Comparison of ENCODE assay signal across 8 cellular contexts in genomic region chrX:11770320-11770719, GRCh38. TPM values are rescaled to one million over a fixed set of nuclear protein-coding genes. Genes with fewer than 3 reads are reported as not detected.
DNase-seq lines count a peak whose midpoint lies in the region; ATAC-seq and TF ChIP-seq lines count a peak whose summit lies in the region.

No MANE protein-coding gene starts in this region.

- TF ChIP-seq EP300 in sigmoid colon (IDR thresholded peaks at IDR 0.05), result no peak

- no peak for TF ChIP-seq POLR2A in sigmoid colon (IDR thresholded peaks at IDR 0.05)

- H3K36me3 Mint-ChIP-seq in activated naive CD4-positive, alpha-beta T cell treated with anti-CD3 and anti-CD28 coated beads, Interleukin-2, amount 50 U/mL, for 24 hours, result peaks cover 10% of the 10 kb centered on the region

- no peaks in the 10 kb centered on the region for H4K20me1 ChIP-seq in OCI-LY7 (ENCODE audit: insufficient read depth, low read length)

- H3K4me3 ChIP-seq in OCI-LY7 (ENCODE audit: low read depth, low read length, poor library complexity, severe bottlenecking) (no peak overlapping the region), cardiac muscle cell (no peak overlapping the region), sigmoid colon (no peak overlapping the region)

- H3K27ac ChIP-seq in OCI-LY7 (ENCODE audit: low read depth, low read length, poor library complexity, severe bottlenecking) (no peak overlapping the region), cardiac muscle cell (no peak overlapping the region), sigmoid colon (no peak overlapping the region)

- no peaks in the 10 kb centered on the region for H3K9me3 Mint-ChIP-seq in activated naive CD4-positive, alpha-beta T cell treated with anti-CD3 and anti-CD28 coated beads, Interleukin-2, amount 50 U/mL, for 24 hours

- H3K9me2 ChIP-seq in OCI-LY7 (ENCODE audit: insufficient read depth, low read length), result no peaks in the 10 kb centered on the region

- peaks cover 3% of the 10 kb centered on the region for H3K4me1 ChIP-seq in OCI-LY7 (ENCODE audit: insufficient read depth, low read length, poor library complexity, severe bottlenecking)
- no peaks in the 10 kb centered on the region for H3K4me1 ChIP-seq in cardiac muscle cell (ENCODE audit: low read depth)
- no peaks in the 10 kb centered on the region for H3K4me1 ChIP-seq in sigmoid colon

- CTCF ChIA-PET in OCI-LY7 (lab: Charles Lee; ENCODE audit: unreplicated experiment), result no interaction called here

- peaks cover 46% of the 10 kb centered on the region for H3K4me1 Mint-ChIP-seq in activated naive CD4-positive, alpha-beta T cell treated with anti-CD3 and anti-CD28 coated beads, Interleukin-2, amount 50 U/mL, for 24 hours

- BruUV-seq in OCI-LY7 (replicated peaks; lab: Mats Ljungman, UMichigan), result no TSS peak

- ATAC-seq in GM19372 (IDR thresholded peaks at IDR 0.05; ENCODE audit: low read depth, unreplicated experiment), result peak; percentile 68

- 8 to 15% methylated on average over 12 of the region's 12 CpGs for WGBS in sigmoid colon, 2 donors

- H3K36me3 ChIP-seq in OCI-LY7 (ENCODE audit: insufficient read depth, low read length) (peaks cover 49% of the 10 kb centered on the region), cardiac muscle cell (peaks cover 4% of the 10 kb centered on the region), sigmoid colon (peaks cover 0 to 44% (median 1%) of the 10 kb centered on the region in 4 donors)

- H3K27me3 ChIP-seq in cardiac muscle cell (no peaks in the 10 kb centered on the region), sigmoid colon (no peaks in the 10 kb centered on the region)

- H3K79me2 ChIP-seq in OCI-LY7 (ENCODE audit: insufficient read depth, low read depth, low read length), result no peaks in the 10 kb centered on the region

- H3K4me2 ChIP-seq in OCI-LY7 (ENCODE audit: low read length), result no peak overlapping the region

- H3K27me3 Mint-ChIP-seq in activated naive CD4-positive, alpha-beta T cell treated with anti-CD3 and anti-CD28 coated beads, Interleukin-2, amount 50 U/mL, for 24 hours, result no peaks in the 10 kb centered on the region

- intact Hi-C loops in OCI-LY7 (cut with micrococcal nuclease; ENCODE audit: unreplicated experiment), result loop anchor here (1.0 to 5.0 kb wide), 3 partner anchors 43 to 628 kb away; no protein-coding TSS in a partner anchor
- intact Hi-C loops in sigmoid colon (cut with DNase I), result loop anchor here (1.0 to 2.0 kb wide), 2 partner anchors 238 to 626 kb away; no protein-coding TSS in a partner anchor

- no peaks in the 10 kb centered on the region for H3K9me3 ChIP-seq in OCI-LY7 (ENCODE audit: low read length)
- H3K9me3 ChIP-seq in cardiac muscle cell (ENCODE audit: low read depth), result no peaks in the 10 kb centered on the region
- H3K9me3 ChIP-seq in sigmoid colon, result no peaks in the 10 kb centered on the region

- POLR2A ChIA-PET in OCI-LY7 (lab: Charles Lee), result no interaction called here

- H3K4me3 Mint-ChIP-seq in activated naive CD4-positive, alpha-beta T cell treated with anti-CD3 and anti-CD28 coated beads, Interleukin-2, amount 50 U/mL, for 24 hours, result no peak overlapping the region

- no peak overlapping the region for H2AFZ ChIP-seq in OCI-LY7 (ENCODE audit: low read length)

- TF ChIP-seq CTCF in OCI-LY7 (conservative IDR thresholded peaks at IDR 0.05; ENCODE audit: low read length) (peak; percentile 80), cardiac muscle cell (IDR thresholded peaks at IDR 0.05; ENCODE audit: low read depth, low read length) (peak; percentile 71), sigmoid colon (IDR thresholded peaks at IDR 0.05) (peak; percentile 37 to 70 (median 53))

- H3K27ac Mint-ChIP-seq in activated naive CD4-positive, alpha-beta T cell treated with anti-CD3 and anti-CD28 coated beads, Interleukin-2, amount 50 U/mL, for 24 hours, result peak overlapping the region; percentile 80

- peak; percentile 44 for DNase-seq in DMS114 treated with DMSO at 0.1 percent for 48 hours (lab: John Stamatoyannopoulos, UW; ENCODE audit: unreplicated experiment)
- DNase-seq in HT1080 (ENCODE audit: low read depth), result peak; percentile 33
- peak; percentile 64 for DNase-seq in OCI-LY7 (ENCODE audit: low spot score)
- peak; percentile 56 to 71 for DNase-seq in cardiac muscle cell (ENCODE audit: low read depth in 1 of 2, low spot score in 1 of 2)
- no peak for DNase-seq in sigmoid colon
- no peak for DNase-seq in islet precursor cell

RNA-seq across cellular contexts. Expression of gene MSL3, which starts 12.3 kb away (rescaled TPM):
- total RNA-seq in HT1080 (2014; rRNA removed; shearing (Covaris generic)), result 27.2 and 29.6 TPM in 2 replicates
- polyA plus RNA-seq in HT1080 (2015; cell fraction: cytosol; rRNA removed), result 25.6 and 28.9 TPM in 2 replicates
- polyA plus RNA-seq in HT1080 (2015; cell fraction: nucleus; rRNA removed), result 52.1 and 60.1 TPM in 2 replicates
- total RNA-seq in OCI-LY7 (2014; rRNA removed; shearing (Covaris generic)), result 29.4 and 40.7 TPM in 2 replicates
- total RNA-seq in OCI-LY7 (2022) (42.5 and 47.7 TPM in 2 replicates), cardiac muscle cell (14.2 and 15.4 TPM in 2 replicates), sigmoid colon (10 to 100 TPM; 20.2 to 49.9 (median 21.2) TPM)
- polyA plus RNA-seq in cardiac muscle cell (11.7 and 16.4 TPM in 2 replicates), sigmoid colon (10 to 100 TPM; 16.8 to 22.2 (median 18.3) TPM)

Comparison
In these comparisons a context has a peak if more than half of its experiments do, and no peak if none do; other contexts are left out.
1. DNase-seq: peak in DMS114 treated with DMSO at 0.1 percent for 48 hours (single experiment), HT1080 (single experiment), OCI-LY7 (single experiment) and cardiac muscle cell (2 of 2); none in sigmoid colon (single experiment) and islet precursor cell (single experiment).
2. Peak in every context shown above with its lines, with median percentiles within 50 percentile points of each other: CTCF ChIP-seq.